10 cellular contexts compared by ENCODE assay signal in the genomic region with DNA sequence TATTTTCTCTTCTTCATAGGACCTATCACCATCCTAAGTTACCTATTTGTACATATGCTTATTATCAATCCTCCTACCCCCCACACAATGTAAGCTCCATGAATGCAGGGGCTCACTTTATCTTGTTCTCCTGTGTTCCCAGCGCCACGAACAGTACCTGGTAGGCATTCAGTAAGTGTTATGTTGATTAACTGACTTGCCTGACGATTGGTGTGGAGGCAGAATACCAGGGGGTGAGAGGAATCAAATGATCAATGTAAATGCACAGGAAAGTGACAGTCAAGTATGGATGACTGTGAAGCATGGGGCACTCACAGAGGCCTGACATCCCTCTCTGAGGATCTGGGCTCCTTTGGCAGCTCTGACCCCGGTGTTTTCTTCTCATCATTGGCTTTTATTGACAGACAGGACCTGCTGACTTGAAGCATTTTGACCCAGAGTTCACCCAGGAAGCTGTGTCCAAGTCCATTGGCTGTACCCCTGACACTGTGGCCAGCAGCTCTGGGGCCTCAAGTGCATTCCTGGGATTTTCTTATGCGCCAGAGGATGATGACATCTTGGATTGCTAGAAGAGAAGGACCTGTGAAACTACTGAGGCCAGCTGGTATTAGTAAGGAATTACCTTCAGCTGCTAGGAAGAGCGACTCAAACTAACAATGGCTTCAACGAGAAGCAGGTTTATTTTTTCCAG. TPM values are rescaled to one million over a fixed set of nuclear protein-coding genes. Genes with fewer than 3 reads are reported as not detected.
DNase-seq lines count a peak whose midpoint lies in the region; ATAC-seq and TF ChIP-seq lines count a peak whose summit lies in the region.
"Had no signal": no experiment of that assay in that cellular context is flagged by ENCODE, and none has a peak within 500 bp of the region (broad histone marks: within the 10 kb centered on the region; RNA-seq: fewer than 3 reads in every experiment).

No MANE protein-coding gene starts in this region.

- H4K20me1 ChIP-seq in GM23338 (replicated peaks; ENCODE audit: insufficient read depth), result no peaks in the 10 kb centered on the region
- H4K20me1 ChIP-seq in hepatocyte (ENCODE audit: insufficient read depth, poor library complexity, severe bottlenecking), result no peaks in the 10 kb centered on the region

- no peaks in the 10 kb centered on the region for H3K27me3 ChIP-seq in GM23338 (ENCODE audit: insufficient read depth)
- H3K27me3 ChIP-seq in hepatocyte, result no peaks in the 10 kb centered on the region

- WGBS in hepatocyte (ENCODE audit: low lambda C conversion rate, missing lambda C conversion rate), result 62% methylated on average over 7 of the region's 7 CpGs

- TF ChIP-seq CTCF in GM23338 (conservative IDR thresholded peaks at IDR 0.05; ENCODE audit: low read depth in 2 of 2) (no peak), hepatocyte (IDR thresholded peaks at IDR 0.05; ENCODE audit: poor library complexity) (no peak), retinal pigment epithelial cell (conservative IDR thresholded peaks at IDR 0.05; ENCODE audit: low read depth, low read length) (no peak)

- no peak overlapping the region for H3K27ac ChIP-seq in GM23338 (ENCODE audit: low read depth)
- peak overlapping the region; percentile 74 for H3K27ac ChIP-seq in hepatocyte

- H2AFZ ChIP-seq in GM23338, result peak overlapping the region; percentile 19; the same call in 1 of the 2 replicates
- no peak overlapping the region for H2AFZ ChIP-seq in hepatocyte

- H3K9me2 ChIP-seq in GM23338 (ENCODE audit: insufficient read depth) (no peaks in the 10 kb centered on the region), hepatocyte (replicated peaks; ENCODE audit: insufficient read depth) (no peaks in the 10 kb centered on the region)

- H3K4me3 ChIP-seq in GM23338 (no peak overlapping the region), hepatocyte (no peak overlapping the region), retinal pigment epithelial cell (ENCODE audit: low read length) (no peak overlapping the region)

- H3K4me1 Mint-ChIP-seq in GM23338, result peaks cover 11% of the 10 kb centered on the region; the same call in 2 of the 3 replicates

- H3K79me2 ChIP-seq in GM23338 (replicated peaks; ENCODE audit: insufficient read depth) (no peaks in the 10 kb centered on the region), hepatocyte (no peaks in the 10 kb centered on the region)

- no peaks in the 10 kb centered on the region for H3F3A ChIP-seq in GM23338 (replicated peaks; ENCODE audit: low read depth)

- DNase-seq in GM23338 (ENCODE audit: low spot score), result peak; percentile 22
- peak; percentile 48 for DNase-seq in hepatocyte (ENCODE audit: low spot score)
- DNase-seq in retinal pigment epithelial cell (ENCODE audit: low read depth), result peak; percentile 42
- no peak for DNase-seq in KG1 (lab: John Stamatoyannopoulos, UW)
- DNase-seq: DMS153, T-helper 9 cell had no signal

- no peaks in the 10 kb centered on the region for H3K9me3 ChIP-seq in hepatocyte (ENCODE audit: low read depth)

- H3K9me3 Mint-ChIP-seq in GM23338, result no peaks in the 10 kb centered on the region

- peaks cover 2% of the 10 kb centered on the region for H3K27me3 Mint-ChIP-seq in GM23338 (ENCODE audit: insufficient read depth, low read depth, poor library complexity)

- no peaks in the 10 kb centered on the region for H3K36me3 Mint-ChIP-seq in GM23338 (ENCODE audit: low read depth)

- H3K36me3 ChIP-seq in GM23338 (ENCODE audit: insufficient read depth), result no peaks in the 10 kb centered on the region
- H3K36me3 ChIP-seq in hepatocyte (replicated peaks; ENCODE audit: insufficient read depth, low read depth), result no peaks in the 10 kb centered on the region

- 0 out of 2 replicates have a peak, but pooled peaks cover 8% of the 10 kb centered on the region for H3K4me1 ChIP-seq in GM23338 (ENCODE audit: insufficient read depth)
- H3K4me1 ChIP-seq in hepatocyte (ENCODE audit: insufficient read depth), result peaks cover 1% of the 10 kb centered on the region

- no peak overlapping the region for H3K4me3 Mint-ChIP-seq in GM23338

- peak; percentile 73 for ATAC-seq in GM23338
- ATAC-seq in SK-N-SH treated with all-trans-retinoic acid at 6 μM for 48 hours, result peak; percentile 37
- no peak for ATAC-seq in HG03432 (IDR thresholded peaks at IDR 0.05; ENCODE audit: unreplicated experiment)
- ATAC-seq in esophagus mucosa, result no peak
- ATAC-seq in HG03520 (IDR thresholded peaks at IDR 0.05; ENCODE audit: unreplicated experiment), result no peak

- H3K4me2 ChIP-seq in GM23338, result no peak overlapping the region
- H3K4me2 ChIP-seq in hepatocyte, result peak overlapping the region; percentile 18

- H3K27ac Mint-ChIP-seq in GM23338, result peak overlapping the region; percentile 32; the same call in 1 of the 2 replicates

TF ChIP-seq in GM23338, 12 proteins besides CTCF, POLR2A, EP300 and RAD21 (continues in another document):
- no peak for TF ChIP-seq POLR2AphosphoS5 (IDR thresholded peaks at IDR 0.05; ENCODE audit: low read depth)
- no peak for TF ChIP-seq EZH2phosphoT487 (IDR thresholded peaks at IDR 0.05; ENCODE audit: unreplicated experiment)
- no peak for TF ChIP-seq CREB1 (CRISPR knock-in tag; IDR thresholded peaks at IDR 0.05; ENCODE audit: low read depth)
- TF ChIP-seq JUNB (IDR thresholded peaks at IDR 0.05; ENCODE audit: unreplicated experiment), result no peak
- TF ChIP-seq, protein P1, sequence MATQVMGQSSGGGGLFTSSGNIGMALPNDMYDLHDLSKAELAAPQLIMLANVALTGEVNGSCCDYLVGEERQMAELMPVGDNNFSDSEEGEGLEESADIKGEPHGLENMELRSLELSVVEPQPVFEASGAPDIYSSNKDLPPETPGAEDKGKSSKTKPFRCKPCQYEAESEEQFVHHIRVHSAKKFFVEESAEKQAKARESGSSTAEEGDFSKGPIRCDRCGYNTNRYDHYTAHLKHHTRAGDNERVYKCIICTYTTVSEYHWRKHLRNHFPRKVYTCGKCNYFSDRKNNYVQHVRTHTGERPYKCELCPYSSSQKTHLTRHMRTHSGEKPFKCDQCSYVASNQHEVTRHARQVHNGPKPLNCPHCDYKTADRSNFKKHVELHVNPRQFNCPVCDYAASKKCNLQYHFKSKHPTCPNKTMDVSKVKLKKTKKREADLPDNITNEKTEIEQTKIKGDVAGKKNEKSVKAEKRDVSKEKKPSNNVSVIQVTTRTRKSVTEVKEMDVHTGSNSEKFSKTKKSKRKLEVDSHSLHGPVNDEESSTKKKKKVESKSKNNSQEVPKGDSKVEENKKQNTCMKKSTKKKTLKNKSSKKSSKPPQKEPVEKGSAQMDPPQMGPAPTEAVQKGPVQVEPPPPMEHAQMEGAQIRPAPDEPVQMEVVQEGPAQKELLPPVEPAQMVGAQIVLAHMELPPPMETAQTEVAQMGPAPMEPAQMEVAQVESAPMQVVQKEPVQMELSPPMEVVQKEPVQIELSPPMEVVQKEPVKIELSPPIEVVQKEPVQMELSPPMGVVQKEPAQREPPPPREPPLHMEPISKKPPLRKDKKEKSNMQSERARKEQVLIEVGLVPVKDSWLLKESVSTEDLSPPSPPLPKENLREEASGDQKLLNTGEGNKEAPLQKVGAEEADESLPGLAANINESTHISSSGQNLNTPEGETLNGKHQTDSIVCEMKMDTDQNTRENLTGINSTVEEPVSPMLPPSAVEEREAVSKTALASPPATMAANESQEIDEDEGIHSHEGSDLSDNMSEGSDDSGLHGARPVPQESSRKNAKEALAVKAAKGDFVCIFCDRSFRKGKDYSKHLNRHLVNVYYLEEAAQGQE (IDR thresholded peaks at IDR 0.05; ENCODE audit: unreplicated experiment), result no peak
- no peak for TF ChIP-seq ZNF331 (CRISPR knock-in tag; IDR thresholded peaks at IDR 0.05; ENCODE audit: low read depth)

TF ChIP-seq in SK-N-SH treated with all-trans-retinoic acid at 6 μM for 48 hours, 23 proteins besides CTCF, POLR2A, EP300 and RAD21:
- TF ChIP-seq ISL1 (CRISPR knock-in tag; IDR thresholded peaks at IDR 0.05) (no peak), RARB (CRISPR knock-in tag; IDR thresholded peaks at IDR 0.05) (no peak), CSDC2 (CRISPR knock-in tag; IDR thresholded peaks at IDR 0.05) (no peak), OSR1 (CRISPR knock-in tag; IDR thresholded peaks at IDR 0.05) (no peak), ZFP3 (CRISPR knock-in tag; IDR thresholded peaks at IDR 0.05) (no peak), ZC3H10 (CRISPR knock-in tag; IDR thresholded peaks at IDR 0.05) (no peak), ZNF565 (CRISPR knock-in tag; conservative IDR thresholded peaks at IDR 0.05; ENCODE audit: low read depth) (no peak), TCF4 (CRISPR knock-in tag; IDR thresholded peaks at IDR 0.05; ENCODE audit: borderline replicate concordance) (no peak), GLIS3 (CRISPR knock-in tag; IDR thresholded peaks at IDR 0.05) (no peak), ESRRG (CRISPR knock-in tag; IDR thresholded peaks at IDR 0.05) (no peak), ZNF8 (CRISPR knock-in tag; IDR thresholded peaks at IDR 0.05) (no peak), SNAI2 (CRISPR knock-in tag; IDR thresholded peaks at IDR 0.05) (no peak), TOX (CRISPR knock-in tag; IDR thresholded peaks at IDR 0.05; ENCODE audit: borderline replicate concordance) (no peak)
- TF ChIP-seq, protein P2, sequence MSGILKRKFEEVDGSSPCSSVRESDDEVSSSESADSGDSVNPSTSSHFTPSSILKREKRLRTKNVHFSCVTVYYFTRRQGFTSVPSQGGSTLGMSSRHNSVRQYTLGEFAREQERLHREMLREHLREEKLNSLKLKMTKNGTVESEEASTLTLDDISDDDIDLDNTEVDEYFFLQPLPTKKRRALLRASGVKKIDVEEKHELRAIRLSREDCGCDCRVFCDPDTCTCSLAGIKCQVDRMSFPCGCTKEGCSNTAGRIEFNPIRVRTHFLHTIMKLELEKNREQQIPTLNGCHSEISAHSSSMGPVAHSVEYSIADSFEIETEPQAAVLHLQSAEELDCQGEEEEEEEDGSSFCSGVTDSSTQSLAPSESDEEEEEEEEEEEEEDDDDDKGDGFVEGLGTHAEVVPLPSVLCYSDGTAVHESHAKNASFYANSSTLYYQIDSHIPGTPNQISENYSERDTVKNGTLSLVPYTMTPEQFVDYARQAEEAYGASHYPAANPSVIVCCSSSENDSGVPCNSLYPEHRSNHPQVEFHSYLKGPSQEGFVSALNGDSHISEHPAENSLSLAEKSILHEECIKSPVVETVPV (CRISPR knock-in tag; IDR thresholded peaks at IDR 0.05), result no peak

RNA-seq across cellular contexts. Expression of a gene that starts 6.1 kb away (rescaled TPM):
- 26.8 and 30.4 TPM in 2 replicates for total RNA-seq in GM23338 (2014; rRNA removed; shearing (Covaris generic))
- polyA plus RNA-seq in GM23338 (2016; fragmentation: Nextera tagmentation; extraction: Ambion mirVana) (39.8 and 45.2 TPM in 2 replicates), hepatocyte (21.8 and 26.3 TPM in 2 replicates)
- total RNA-seq in hepatocyte (38.2 and 39.8 TPM in 2 replicates), esophagus mucosa (15.3 TPM)

RNA-seq across cellular contexts. Expression of a gene that starts 25.8 kb away (rescaled TPM):
- 0.08 and 0.42 TPM in 2 replicates for total RNA-seq in GM23338 (2014; rRNA removed; shearing (Covaris generic))
- polyA plus RNA-seq in GM23338 (2016; fragmentation: Nextera tagmentation; extraction: Ambion mirVana) (0.12 TPM in 1 of 2 replicates, not detected in the other), hepatocyte (8.8 and 12.5 TPM in 2 replicates)
- total RNA-seq in hepatocyte (20.6 and 21.2 TPM in 2 replicates), esophagus mucosa (0.36 TPM)

Comparison
In these comparisons a context has a peak if more than half of its experiments do, and no peak if none do; other contexts are left out.
1. ATAC-seq: peak in GM23338 (single experiment) and SK-N-SH treated with all-trans-retinoic acid at 6 μM for 48 hours (single experiment); none in HG03432 (single experiment), esophagus mucosa (single experiment) and HG03520 (single experiment).
2. RNA of a gene that starts 25.8 kb away (total RNA-seq): 20.6 to 21.2 TPM in hepatocyte; 0.08 to 0.42 TPM in GM23338 and 0.36 TPM in esophagus mucosa (single experiment); every median in the first group is over 10 times any median in the second.